ENCODE assay signal across 19 cellular contexts in genomic region chr2:222946700-222947278, GRCh38.
DNase-seq lines count a peak whose midpoint lies in the region; ATAC-seq and TF ChIP-seq lines count a peak whose summit lies in the region.
"Had no signal": no experiment of that assay in that cellular context is flagged by ENCODE, and none has a peak within 500 bp of the region (broad histone marks: within the 10 kb centered on the region; RNA-seq: fewer than 3 reads in every experiment).

No MANE protein-coding gene starts in this region.

- no peak for TF ChIP-seq CTCF in mucosa of descending colon (IDR thresholded peaks at IDR 0.05)
- TF ChIP-seq CTCF in CD8-positive, alpha-beta T cell (IDR thresholded peaks at IDR 0.05), result no peak

- no peaks in the 10 kb centered on the region for H3K4me1 ChIP-seq in mucosa of descending colon (ENCODE audit: low read depth)
- no peaks in the 10 kb centered on the region for H3K4me1 ChIP-seq in CD8-positive, alpha-beta T cell (ENCODE audit: insufficient read depth, low read length)
- H3K4me1 ChIP-seq: right atrium auricular region had no signal

- peak; percentile 25 for ATAC-seq in esophagus mucosa
- peak; percentile 19 for ATAC-seq in mucosa of descending colon
- no peak for ATAC-seq in CD8-positive, alpha-beta T cell
- ATAC-seq in GM21737 (IDR thresholded peaks at IDR 0.05; ENCODE audit: unreplicated experiment), result no peak
- ATAC-seq: activated CD8-positive, alpha-beta memory T cell treated with anti-CD3 and anti-CD28 coated beads, Interleukin-2, amount 10 ng/mL, durations not matched to agents 7 days and 5 days; activated T-helper 17 cell treated with anti-CD3 and anti-CD28 coated beads, Interleukin-2, amount 50 U/mL, for 72 hours; left ventricle myocardium superior; PC-3 had no signal

- no peaks in the 10 kb centered on the region for H3K4me1 Mint-ChIP-seq in CD8-positive, alpha-beta T cell (ENCODE audit: low read depth)
- H3K4me1 Mint-ChIP-seq: activated T-helper 17 cell treated with anti-CD3 and anti-CD28 coated beads, Interleukin-2, amount 50 U/mL, for 72 hours had no signal

- POLR2A ChIA-PET in CD8-positive, alpha-beta T cell (lab: Charles Lee), result no interaction called here

- H3K27ac Mint-ChIP-seq in CD8-positive, alpha-beta T cell, result no peak overlapping the region
- H3K27ac Mint-ChIP-seq: activated CD8-positive, alpha-beta memory T cell treated with anti-CD3 and anti-CD28 coated beads, Interleukin-2, amount 10 ng/mL, durations not matched to agents 7 days and 5 days; activated T-helper 17 cell treated with anti-CD3 and anti-CD28 coated beads, Interleukin-2, amount 50 U/mL, for 72 hours had no signal

- peaks cover 1% of the 10 kb centered on the region for H3K27me3 Mint-ChIP-seq in CD8-positive, alpha-beta T cell (ENCODE audit: low read depth)
- H3K27me3 Mint-ChIP-seq: activated T-helper 17 cell treated with anti-CD3 and anti-CD28 coated beads, Interleukin-2, amount 50 U/mL, for 72 hours had no signal

- no peaks in the 10 kb centered on the region for H3K9me3 ChIP-seq in mucosa of descending colon
- H3K9me3 ChIP-seq in CD8-positive, alpha-beta T cell (ENCODE audit: low read length), result no peaks in the 10 kb centered on the region
- H3K9me3 ChIP-seq: right atrium auricular region, thoracic aorta had no signal

- DNase-seq in EL (peak; percentile 55), M059J (ENCODE audit: low read depth) (peak; percentile 51), mucosa of descending colon (no peak), NCI-H2081 (lab: John Stamatoyannopoulos, UW) (no peak), dedifferentiated amniotic fluid mesenchymal stem cell (ENCODE audit: extremely low spot score) (no peak)
- no peak for DNase-seq in CD8-positive, alpha-beta T cell
- DNase-seq: activated CD8-positive, alpha-beta memory T cell treated with anti-CD3 and anti-CD28 coated beads, Interleukin-2, amount 10 ng/mL, durations not matched to agents 7 days and 5 days; dermis blood vessel endothelial cell; DMS 273 treated with DMSO at 0.1 percent for 48 hours; left ventricle myocardium superior; NCI-H1436; PC-3; stimulated activated CD4-positive, alpha-beta T cell treated with anti-CD3 and anti-CD28 coated beads, Interleukin-15, amount 100 ng/mL, for 24 hours had no signal

- no peaks in the 10 kb centered on the region for H3K27me3 ChIP-seq in CD8-positive, alpha-beta T cell (ENCODE audit: insufficient read depth, low read length)
- H3K27me3 ChIP-seq: right atrium auricular region had no signal

- H3K9me3 Mint-ChIP-seq in CD8-positive, alpha-beta T cell, result no peaks in the 10 kb centered on the region
- H3K9me3 Mint-ChIP-seq: activated T-helper 17 cell treated with anti-CD3 and anti-CD28 coated beads, Interleukin-2, amount 50 U/mL, for 72 hours had no signal

- no peaks in the 10 kb centered on the region for H3K36me3 ChIP-seq in mucosa of descending colon (ENCODE audit: low read depth)
- no peaks in the 10 kb centered on the region for H3K36me3 ChIP-seq in CD8-positive, alpha-beta T cell (ENCODE audit: insufficient read depth, low read length)
- H3K36me3 ChIP-seq: right atrium auricular region, thoracic aorta had no signal

- H3K27ac ChIP-seq in CD8-positive, alpha-beta T cell (ENCODE audit: low read depth, low read length), result no peak overlapping the region
- H3K27ac ChIP-seq: right atrium auricular region, thoracic aorta had no signal

- intact Hi-C loops in mucosa of descending colon (cut with DNase I, micrococcal nuclease), result no loop called here
- intact Hi-C loops in CD8-positive, alpha-beta T cell (cut with DNase I, micrococcal nuclease), result no loop called here

- CTCF ChIA-PET in CD8-positive, alpha-beta T cell (lab: Charles Lee), result no interaction called here

- H3K4me3 ChIP-seq in mucosa of descending colon, result no peak overlapping the region
- H3K4me3 ChIP-seq in CD8-positive, alpha-beta T cell (ENCODE audit: low read depth, low read length), result no peak overlapping the region
- H3K4me3 ChIP-seq: right atrium auricular region, thoracic aorta had no signal

- H3K36me3 Mint-ChIP-seq in CD8-positive, alpha-beta T cell, result peaks cover 4% of the 10 kb centered on the region

- H3K4me3 Mint-ChIP-seq in CD8-positive, alpha-beta T cell, result no peak overlapping the region
- H3K4me3 Mint-ChIP-seq: activated CD8-positive, alpha-beta memory T cell treated with anti-CD3 and anti-CD28 coated beads, Interleukin-2, amount 10 ng/mL, durations not matched to agents 7 days and 5 days; activated T-helper 17 cell treated with anti-CD3 and anti-CD28 coated beads, Interleukin-2, amount 50 U/mL, for 72 hours; CD14-positive monocyte had no signal

Comparison
In these comparisons a context has a peak if more than half of its experiments do, and no peak if none do; other contexts are left out.
1. DNase-seq: peak in EL (single experiment) and M059J (single experiment); none in mucosa of descending colon (0 of 3), NCI-H2081 (0 of 2), CD8-positive, alpha-beta T cell (0 of 7) and dedifferentiated amniotic fluid mesenchymal stem cell (single experiment).
2. ATAC-seq: peak in esophagus mucosa (single experiment) and mucosa of descending colon (single experiment); none in CD8-positive, alpha-beta T cell (single experiment) and GM21737 (single experiment).